In the genomic region with DNA sequence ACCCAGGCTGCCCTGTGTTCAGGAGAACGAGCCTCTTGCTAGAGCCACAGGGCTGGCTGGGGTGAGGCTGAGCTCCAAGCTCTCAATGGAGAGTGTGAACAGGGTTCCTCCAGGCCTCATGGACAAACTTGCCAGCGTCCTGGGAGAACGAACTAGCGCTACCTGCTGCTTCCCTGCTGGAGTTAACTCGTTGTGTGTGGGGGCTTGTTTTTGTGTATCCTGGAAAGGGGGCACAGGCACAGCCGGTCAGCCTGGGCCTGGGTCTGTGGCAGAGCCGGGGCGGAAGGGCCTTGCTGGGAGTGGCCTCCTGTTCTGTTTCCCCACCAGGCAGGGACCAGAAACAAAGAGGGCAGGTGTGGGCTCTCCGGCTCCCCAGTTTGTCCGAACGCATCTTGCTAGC, we compare ENCODE assay signal across 2 cellular contexts.
TF ChIP-seq lines count a peak whose summit lies in the region.

No MANE protein-coding gene starts in this region.

TF ChIP-seq in K562, 482 proteins besides CTCF, POLR2A, EP300 and RAD21 (continued from another document and continues in another):
- TF ChIP-seq, protein P1, sequence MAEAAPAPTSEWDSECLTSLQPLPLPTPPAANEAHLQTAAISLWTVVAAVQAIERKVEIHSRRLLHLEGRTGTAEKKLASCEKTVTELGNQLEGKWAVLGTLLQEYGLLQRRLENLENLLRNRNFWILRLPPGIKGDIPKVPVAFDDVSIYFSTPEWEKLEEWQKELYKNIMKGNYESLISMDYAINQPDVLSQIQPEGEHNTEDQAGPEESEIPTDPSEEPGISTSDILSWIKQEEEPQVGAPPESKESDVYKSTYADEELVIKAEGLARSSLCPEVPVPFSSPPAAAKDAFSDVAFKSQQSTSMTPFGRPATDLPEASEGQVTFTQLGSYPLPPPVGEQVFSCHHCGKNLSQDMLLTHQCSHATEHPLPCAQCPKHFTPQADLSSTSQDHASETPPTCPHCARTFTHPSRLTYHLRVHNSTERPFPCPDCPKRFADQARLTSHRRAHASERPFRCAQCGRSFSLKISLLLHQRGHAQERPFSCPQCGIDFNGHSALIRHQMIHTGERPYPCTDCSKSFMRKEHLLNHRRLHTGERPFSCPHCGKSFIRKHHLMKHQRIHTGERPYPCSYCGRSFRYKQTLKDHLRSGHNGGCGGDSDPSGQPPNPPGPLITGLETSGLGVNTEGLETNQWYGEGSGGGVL (CRISPR knock-in tag; IDR thresholded peaks at IDR 0.05) = no peak
- no peak for TF ChIP-seq NFE2 (IDR thresholded peaks at IDR 0.05; ENCODE audit: low read depth)
- TF ChIP-seq ELF1 (tag; IDR thresholded peaks at IDR 0.05) = no peak
- TF ChIP-seq, protein P2, sequence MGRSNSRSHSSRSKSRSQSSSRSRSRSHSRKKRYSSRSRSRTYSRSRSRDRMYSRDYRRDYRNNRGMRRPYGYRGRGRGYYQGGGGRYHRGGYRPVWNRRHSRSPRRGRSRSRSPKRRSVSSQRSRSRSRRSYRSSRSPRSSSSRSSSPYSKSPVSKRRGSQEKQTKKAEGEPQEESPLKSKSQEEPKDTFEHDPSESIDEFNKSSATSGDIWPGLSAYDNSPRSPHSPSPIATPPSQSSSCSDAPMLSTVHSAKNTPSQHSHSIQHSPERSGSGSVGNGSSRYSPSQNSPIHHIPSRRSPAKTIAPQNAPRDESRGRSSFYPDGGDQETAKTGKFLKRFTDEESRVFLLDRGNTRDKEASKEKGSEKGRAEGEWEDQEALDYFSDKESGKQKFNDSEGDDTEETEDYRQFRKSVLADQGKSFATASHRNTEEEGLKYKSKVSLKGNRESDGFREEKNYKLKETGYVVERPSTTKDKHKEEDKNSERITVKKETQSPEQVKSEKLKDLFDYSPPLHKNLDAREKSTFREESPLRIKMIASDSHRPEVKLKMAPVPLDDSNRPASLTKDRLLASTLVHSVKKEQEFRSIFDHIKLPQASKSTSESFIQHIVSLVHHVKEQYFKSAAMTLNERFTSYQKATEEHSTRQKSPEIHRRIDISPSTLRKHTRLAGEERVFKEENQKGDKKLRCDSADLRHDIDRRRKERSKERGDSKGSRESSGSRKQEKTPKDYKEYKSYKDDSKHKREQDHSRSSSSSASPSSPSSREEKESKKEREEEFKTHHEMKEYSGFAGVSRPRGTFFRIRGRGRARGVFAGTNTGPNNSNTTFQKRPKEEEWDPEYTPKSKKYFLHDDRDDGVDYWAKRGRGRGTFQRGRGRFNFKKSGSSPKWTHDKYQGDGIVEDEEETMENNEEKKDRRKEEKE (IDR thresholded peaks at IDR 0.05; ENCODE audit: borderline replicate concordance in 1 of 2, control insufficient read depth in 1 of 2, low read depth in 2 of 2, low read length in 1 of 2) = no peak
- no peak for TF ChIP-seq PHF20 (IDR thresholded peaks at IDR 0.05; ENCODE audit: partially characterized antibody)
- no peak for TF ChIP-seq SIRT6 (IDR thresholded peaks at IDR 0.05; ENCODE audit: low read depth, low read length)
- TF ChIP-seq SNIP1 (IDR thresholded peaks at IDR 0.05; ENCODE audit: low read depth) = no peak
- TF ChIP-seq, protein P3, sequence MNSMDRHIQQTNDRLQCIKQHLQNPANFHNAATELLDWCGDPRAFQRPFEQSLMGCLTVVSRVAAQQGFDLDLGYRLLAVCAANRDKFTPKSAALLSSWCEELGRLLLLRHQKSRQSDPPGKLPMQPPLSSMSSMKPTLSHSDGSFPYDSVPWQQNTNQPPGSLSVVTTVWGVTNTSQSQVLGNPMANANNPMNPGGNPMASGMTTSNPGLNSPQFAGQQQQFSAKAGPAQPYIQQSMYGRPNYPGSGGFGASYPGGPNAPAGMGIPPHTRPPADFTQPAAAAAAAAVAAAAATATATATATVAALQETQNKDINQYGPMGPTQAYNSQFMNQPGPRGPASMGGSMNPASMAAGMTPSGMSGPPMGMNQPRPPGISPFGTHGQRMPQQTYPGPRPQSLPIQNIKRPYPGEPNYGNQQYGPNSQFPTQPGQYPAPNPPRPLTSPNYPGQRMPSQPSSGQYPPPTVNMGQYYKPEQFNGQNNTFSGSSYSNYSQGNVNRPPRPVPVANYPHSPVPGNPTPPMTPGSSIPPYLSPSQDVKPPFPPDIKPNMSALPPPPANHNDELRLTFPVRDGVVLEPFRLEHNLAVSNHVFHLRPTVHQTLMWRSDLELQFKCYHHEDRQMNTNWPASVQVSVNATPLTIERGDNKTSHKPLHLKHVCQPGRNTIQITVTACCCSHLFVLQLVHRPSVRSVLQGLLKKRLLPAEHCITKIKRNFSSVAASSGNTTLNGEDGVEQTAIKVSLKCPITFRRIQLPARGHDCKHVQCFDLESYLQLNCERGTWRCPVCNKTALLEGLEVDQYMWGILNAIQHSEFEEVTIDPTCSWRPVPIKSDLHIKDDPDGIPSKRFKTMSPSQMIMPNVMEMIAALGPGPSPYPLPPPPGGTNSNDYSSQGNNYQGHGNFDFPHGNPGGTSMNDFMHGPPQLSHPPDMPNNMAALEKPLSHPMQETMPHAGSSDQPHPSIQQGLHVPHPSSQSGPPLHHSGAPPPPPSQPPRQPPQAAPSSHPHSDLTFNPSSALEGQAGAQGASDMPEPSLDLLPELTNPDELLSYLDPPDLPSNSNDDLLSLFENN (IDR thresholded peaks at IDR 0.05; ENCODE audit: low read depth in 2 of 2, low read length in 2 of 2) = no peak
- TF ChIP-seq ZFP30 (CRISPR knock-in tag; IDR thresholded peaks at IDR 0.05; ENCODE audit: borderline replicate concordance) = no peak
- no peak for TF ChIP-seq ZNF57 (CRISPR knock-in tag; IDR thresholded peaks at IDR 0.05)
- TF ChIP-seq MYBL2 (IDR thresholded peaks at IDR 0.05; ENCODE audit: low read depth) = no peak
- TF ChIP-seq MYBL2 (CRISPR knock-in tag; IDR thresholded peaks at IDR 0.05; ENCODE audit: borderline replicate concordance) = no peak
- TF ChIP-seq, protein P4, sequence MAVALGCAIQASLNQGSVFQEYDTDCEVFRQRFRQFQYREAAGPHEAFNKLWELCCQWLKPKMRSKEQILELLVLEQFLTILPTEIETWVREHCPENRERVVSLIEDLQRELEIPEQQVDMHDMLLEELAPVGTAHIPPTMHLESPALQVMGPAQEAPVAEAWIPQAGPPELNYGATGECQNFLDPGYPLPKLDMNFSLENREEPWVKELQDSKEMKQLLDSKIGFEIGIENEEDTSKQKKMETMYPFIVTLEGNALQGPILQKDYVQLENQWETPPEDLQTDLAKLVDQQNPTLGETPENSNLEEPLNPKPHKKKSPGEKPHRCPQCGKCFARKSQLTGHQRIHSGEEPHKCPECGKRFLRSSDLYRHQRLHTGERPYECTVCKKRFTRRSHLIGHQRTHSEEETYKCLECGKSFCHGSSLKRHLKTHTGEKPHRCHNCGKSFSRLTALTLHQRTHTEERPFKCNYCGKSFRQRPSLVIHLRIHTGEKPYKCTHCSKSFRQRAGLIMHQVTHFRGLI (CRISPR knock-in tag; IDR thresholded peaks at IDR 0.05) = no peak
- TF ChIP-seq, protein P5, sequence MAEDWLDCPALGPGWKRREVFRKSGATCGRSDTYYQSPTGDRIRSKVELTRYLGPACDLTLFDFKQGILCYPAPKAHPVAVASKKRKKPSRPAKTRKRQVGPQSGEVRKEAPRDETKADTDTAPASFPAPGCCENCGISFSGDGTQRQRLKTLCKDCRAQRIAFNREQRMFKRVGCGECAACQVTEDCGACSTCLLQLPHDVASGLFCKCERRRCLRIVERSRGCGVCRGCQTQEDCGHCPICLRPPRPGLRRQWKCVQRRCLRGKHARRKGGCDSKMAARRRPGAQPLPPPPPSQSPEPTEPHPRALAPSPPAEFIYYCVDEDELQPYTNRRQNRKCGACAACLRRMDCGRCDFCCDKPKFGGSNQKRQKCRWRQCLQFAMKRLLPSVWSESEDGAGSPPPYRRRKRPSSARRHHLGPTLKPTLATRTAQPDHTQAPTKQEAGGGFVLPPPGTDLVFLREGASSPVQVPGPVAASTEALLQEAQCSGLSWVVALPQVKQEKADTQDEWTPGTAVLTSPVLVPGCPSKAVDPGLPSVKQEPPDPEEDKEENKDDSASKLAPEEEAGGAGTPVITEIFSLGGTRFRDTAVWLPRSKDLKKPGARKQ (CRISPR knock-in tag; IDR thresholded peaks at IDR 0.05) = no peak

TF ChIP-seq in neural cell, 6 proteins besides CTCF, POLR2A, EP300 and RAD21 (continued from another document):
- TF ChIP-seq, protein P6, sequence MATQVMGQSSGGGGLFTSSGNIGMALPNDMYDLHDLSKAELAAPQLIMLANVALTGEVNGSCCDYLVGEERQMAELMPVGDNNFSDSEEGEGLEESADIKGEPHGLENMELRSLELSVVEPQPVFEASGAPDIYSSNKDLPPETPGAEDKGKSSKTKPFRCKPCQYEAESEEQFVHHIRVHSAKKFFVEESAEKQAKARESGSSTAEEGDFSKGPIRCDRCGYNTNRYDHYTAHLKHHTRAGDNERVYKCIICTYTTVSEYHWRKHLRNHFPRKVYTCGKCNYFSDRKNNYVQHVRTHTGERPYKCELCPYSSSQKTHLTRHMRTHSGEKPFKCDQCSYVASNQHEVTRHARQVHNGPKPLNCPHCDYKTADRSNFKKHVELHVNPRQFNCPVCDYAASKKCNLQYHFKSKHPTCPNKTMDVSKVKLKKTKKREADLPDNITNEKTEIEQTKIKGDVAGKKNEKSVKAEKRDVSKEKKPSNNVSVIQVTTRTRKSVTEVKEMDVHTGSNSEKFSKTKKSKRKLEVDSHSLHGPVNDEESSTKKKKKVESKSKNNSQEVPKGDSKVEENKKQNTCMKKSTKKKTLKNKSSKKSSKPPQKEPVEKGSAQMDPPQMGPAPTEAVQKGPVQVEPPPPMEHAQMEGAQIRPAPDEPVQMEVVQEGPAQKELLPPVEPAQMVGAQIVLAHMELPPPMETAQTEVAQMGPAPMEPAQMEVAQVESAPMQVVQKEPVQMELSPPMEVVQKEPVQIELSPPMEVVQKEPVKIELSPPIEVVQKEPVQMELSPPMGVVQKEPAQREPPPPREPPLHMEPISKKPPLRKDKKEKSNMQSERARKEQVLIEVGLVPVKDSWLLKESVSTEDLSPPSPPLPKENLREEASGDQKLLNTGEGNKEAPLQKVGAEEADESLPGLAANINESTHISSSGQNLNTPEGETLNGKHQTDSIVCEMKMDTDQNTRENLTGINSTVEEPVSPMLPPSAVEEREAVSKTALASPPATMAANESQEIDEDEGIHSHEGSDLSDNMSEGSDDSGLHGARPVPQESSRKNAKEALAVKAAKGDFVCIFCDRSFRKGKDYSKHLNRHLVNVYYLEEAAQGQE (IDR thresholded peaks at IDR 0.05; ENCODE audit: borderline replicate concordance) = no peak
- no peak for TF ChIP-seq MXI1 (conservative IDR thresholded peaks at IDR 0.05; ENCODE audit: poor library complexity, severe bottlenecking)
- TF ChIP-seq SMC3 (conservative IDR thresholded peaks at IDR 0.05; ENCODE audit: poor library complexity) = no peak
- no peak for TF ChIP-seq TAF1 (IDR thresholded peaks at IDR 0.05; ENCODE audit: low read depth)
- no peak for TF ChIP-seq EZH2 (IDR thresholded peaks at IDR 0.05; ENCODE audit: borderline replicate concordance, insufficient read depth, low read length, poor library complexity, severe bottlenecking)
